Comparison of ENCODE assay signal across 9 cellular contexts in the genomic region with DNA sequence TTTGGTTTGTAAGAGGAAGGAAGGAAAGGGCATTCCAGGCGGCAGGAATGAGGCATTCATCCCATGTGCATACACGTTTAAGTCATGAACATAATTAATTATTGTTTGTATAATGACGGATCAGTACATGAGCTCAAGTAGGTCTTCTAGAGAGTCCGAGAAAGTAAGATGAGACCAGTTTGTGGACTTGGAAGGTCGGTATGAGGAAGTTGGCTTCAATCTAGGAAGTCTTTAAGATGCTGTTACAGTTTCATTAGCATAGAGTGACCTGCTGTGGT. TPM values are rescaled to one million over a fixed set of nuclear protein-coding genes. Genes with fewer than 3 reads are reported as not detected.
DNase-seq lines count a peak whose midpoint lies in the region; ATAC-seq and TF ChIP-seq lines count a peak whose summit lies in the region.
"Had no signal": no experiment of that assay in that cellular context is flagged by ENCODE, and none has a peak within 500 bp of the region (broad histone marks: within the 10 kb centered on the region; RNA-seq: fewer than 3 reads in every experiment).

No MANE protein-coding gene starts in this region.

- H3K36me3 Mint-ChIP-seq in activated CD4-positive, alpha-beta memory T cell treated with anti-CD3 and anti-CD28 coated beads, Interleukin-2, amount 10 ng/mL, durations not matched to agents 7 days and 5 days (ENCODE audit: low read depth), result peaks cover 14% of the 10 kb centered on the region
- no peaks in the 10 kb centered on the region for H3K36me3 Mint-ChIP-seq in immature natural killer cell

- H3K4me3 ChIP-seq in BJ (ENCODE audit: low read depth, low read length) (no peak overlapping the region), HEK293 (ENCODE audit: low read depth, low read length) (peak overlapping the region; percentile 4; the same call in 1 of the 2 replicates)

- H3K27me3 ChIP-seq in BJ (ENCODE audit: control insufficient read depth, insufficient read depth, low read length), result no peaks in the 10 kb centered on the region

- no peak for ATAC-seq in HG03097 (IDR thresholded peaks at IDR 0.05; ENCODE audit: low FRiP score, unreplicated experiment)

- H3K27me3 Mint-ChIP-seq in activated CD4-positive, alpha-beta memory T cell treated with anti-CD3 and anti-CD28 coated beads, Interleukin-2, amount 10 ng/mL, durations not matched to agents 7 days and 5 days, result no peaks in the 10 kb centered on the region
- peaks cover 12 to 25% (median 15%) of the 10 kb centered on the region in 3 donors for H3K27me3 Mint-ChIP-seq in immature natural killer cell (ENCODE audit: low read depth in 3 of 3)
- H3K27me3 Mint-ChIP-seq: dendritic cell treated with granulocyte-macrophage colony-stimulating factor and Interleukin-4, amounts not matched to agents 40 ng/mL and 50 ng/mL, for 4 days had no signal

- H3K36me3 ChIP-seq in BJ (ENCODE audit: control insufficient read depth, insufficient read depth, low read length) (no peaks in the 10 kb centered on the region), HEK293 (ENCODE audit: control insufficient read depth in 2 of 2, insufficient read depth in 1 of 2, low read length in 2 of 2) (peaks cover 0 to 11% of the 10 kb centered on the region in 2 experiments; a peak in 1 of 3 replicates)

- peak overlapping the region; percentile 37 for H3K27ac Mint-ChIP-seq in activated CD4-positive, alpha-beta memory T cell treated with anti-CD3 and anti-CD28 coated beads, Interleukin-2, amount 10 ng/mL, durations not matched to agents 7 days and 5 days
- H3K27ac Mint-ChIP-seq in immature natural killer cell, result peak overlapping the region; percentile 2 to 84 (median 7)
- H3K27ac Mint-ChIP-seq: dendritic cell treated with granulocyte-macrophage colony-stimulating factor and Interleukin-4, amounts not matched to agents 40 ng/mL and 50 ng/mL, for 4 days had no signal

- CTCF ChIA-PET in BJ (lab: Yijun Ruan, JAX), result interaction anchor here (1.2 kb wide), 1 partner anchor 127 kb away, joined by 3 read pairs; no protein-coding TSS in a partner anchor
- CTCF ChIA-PET in HEK293 (lab: Yijun Ruan, JAX), result interaction anchor here (0.6 to 1.0 kb wide), 3 partner anchors 15 to 258 kb away, joined by 3 to 4 read pairs (median 3); no protein-coding TSS in a partner anchor
- CTCF ChIA-PET in activated CD4-positive, alpha-beta memory T cell treated with anti-CD3 and anti-CD28 coated beads, Interleukin-2, amount 10 ng/mL, durations not matched to agents 7 days and 5 days (lab: Charles Lee), result interaction anchor here (1.4 kb wide), 1 partner anchor 14 kb away, joined by 4 read pairs; no protein-coding TSS in a partner anchor

- POLR2A ChIA-PET in BJ (lab: Charles Lee) (no interaction called here), HEK293 (lab: Yijun Ruan, JAX) (no interaction called here)
- POLR2A ChIA-PET in activated CD4-positive, alpha-beta memory T cell treated with anti-CD3 and anti-CD28 coated beads, Interleukin-2, amount 10 ng/mL, durations not matched to agents 7 days and 5 days (lab: Charles Lee), result interaction anchor here (3.3 to 4.3 kb wide), 2 partner anchors 7 to 22 kb away, joined by 13 to 33 read pairs; no protein-coding TSS in a partner anchor

- peak overlapping the region; percentile 83 for H3K4me3 Mint-ChIP-seq in activated CD4-positive, alpha-beta memory T cell treated with anti-CD3 and anti-CD28 coated beads, Interleukin-2, amount 10 ng/mL, durations not matched to agents 7 days and 5 days
- peak overlapping the region in 4 of 5 donors; percentile 1 to 92 (median 89) for H3K4me3 Mint-ChIP-seq in immature natural killer cell
- H3K4me3 Mint-ChIP-seq: dendritic cell treated with granulocyte-macrophage colony-stimulating factor and Interleukin-4, amounts not matched to agents 40 ng/mL and 50 ng/mL, for 4 days had no signal

- H3K9me3 Mint-ChIP-seq in activated CD4-positive, alpha-beta memory T cell treated with anti-CD3 and anti-CD28 coated beads, Interleukin-2, amount 10 ng/mL, durations not matched to agents 7 days and 5 days, result no peaks in the 10 kb centered on the region
- no peaks in the 10 kb centered on the region for H3K9me3 Mint-ChIP-seq in immature natural killer cell
- H3K9me3 Mint-ChIP-seq: dendritic cell treated with granulocyte-macrophage colony-stimulating factor and Interleukin-4, amounts not matched to agents 40 ng/mL and 50 ng/mL, for 4 days had no signal

- no peak overlapping the region for H3K27ac ChIP-seq in HEK293 (ENCODE audit: extremely low read depth, low read depth, low read length)

- H3K4me1 Mint-ChIP-seq in activated CD4-positive, alpha-beta memory T cell treated with anti-CD3 and anti-CD28 coated beads, Interleukin-2, amount 10 ng/mL, durations not matched to agents 7 days and 5 days, result peaks cover 46% of the 10 kb centered on the region
- peaks cover 41 to 71% of the 10 kb centered on the region in 2 donors for H3K4me1 Mint-ChIP-seq in immature natural killer cell

- TF ChIP-seq CTCF in BJ (IDR thresholded peaks at IDR 0.05; ENCODE audit: insufficient read depth, low read depth, low read length) (0 out of 2 replicates have a peak, but pooled peaks have one; percentile 31), HEK293 (tag by site-specific recombination; IDR thresholded peaks at IDR 0.05) (peak; percentile 32; the same call in 1 of the 2 replicates)

- no peak for DNase-seq in BJ (ENCODE audit: low read depth)
- DNase-seq in activated CD4-positive, alpha-beta memory T cell treated with anti-CD3 and anti-CD28 coated beads, Interleukin-2, amount 10 ng/mL, durations not matched to agents 7 days and 5 days, result no peak
- DNase-seq in immature natural killer cell, result no peak
- DNase-seq in DMS53 treated with DMSO at 0.1 percent for 48 hours (lab: John Stamatoyannopoulos, UW; ENCODE audit: unreplicated experiment), result no peak
- DNase-seq in SW480 (ENCODE audit: low spot score), result no peak
- no peak for DNase-seq in NCI-H187 (lab: John Stamatoyannopoulos, UW)

- H3K4me1 ChIP-seq in HEK293 (ENCODE audit: control insufficient read depth, insufficient read depth, low read length), result peaks cover 3% of the 10 kb centered on the region; the same call in 1 of the 2 replicates

- H3K9me3 ChIP-seq in HEK293 (ENCODE audit: control insufficient read depth, insufficient read depth, low read depth, low read length), result no peaks in the 10 kb centered on the region

TF ChIP-seq in HEK293, 187 proteins besides CTCF, POLR2A, EP300 and RAD21:
- TF ChIP-seq ZNF366 (tag by site-specific recombination; conservative IDR thresholded peaks at IDR 0.05), result 0 out of 2 replicates have a peak, but pooled peaks have one; percentile 8
- 0 out of 2 replicates have a peak, but pooled peaks have one; percentile 8 for TF ChIP-seq ZBTB17 (tag by site-specific recombination; IDR thresholded peaks at IDR 0.05)
- no peak for TF ChIP-seq ZNF677 (tag by site-specific recombination; IDR thresholded peaks at IDR 0.05)
- no peak for TF ChIP-seq ZNF157 (tag by site-specific recombination; IDR thresholded peaks at IDR 0.05)
- no peak for TF ChIP-seq BCL11A (tag by site-specific recombination; IDR thresholded peaks at IDR 0.05; ENCODE audit: low read depth)
- no peak for TF ChIP-seq GLIS2 (tag by site-specific recombination; IDR thresholded peaks at IDR 0.05)
- TF ChIP-seq, protein P1, sequence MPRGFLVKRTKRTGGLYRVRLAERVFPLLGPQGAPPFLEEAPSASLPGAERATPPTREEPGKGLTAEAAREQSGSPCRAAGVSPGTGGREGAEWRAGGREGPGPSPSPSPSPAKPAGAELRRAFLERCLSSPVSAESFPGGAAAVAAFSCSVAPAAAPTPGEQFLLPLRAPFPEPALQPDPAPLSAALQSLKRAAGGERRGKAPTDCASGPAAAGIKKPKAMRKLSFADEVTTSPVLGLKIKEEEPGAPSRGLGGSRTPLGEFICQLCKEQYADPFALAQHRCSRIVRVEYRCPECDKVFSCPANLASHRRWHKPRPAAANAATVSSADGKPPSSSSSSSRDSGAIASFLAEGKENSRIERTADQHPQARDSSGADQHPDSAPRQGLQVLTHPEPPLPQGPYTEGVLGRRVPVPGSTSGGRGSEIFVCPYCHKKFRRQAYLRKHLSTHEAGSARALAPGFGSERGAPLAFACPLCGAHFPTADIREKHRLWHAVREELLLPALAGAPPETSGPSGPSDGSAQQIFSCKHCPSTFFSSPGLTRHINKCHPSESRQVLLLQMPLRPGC (tag by site-specific recombination; IDR thresholded peaks at IDR 0.05), result 0 out of 2 replicates have a peak, but pooled peaks have one; percentile 1
- TF ChIP-seq, protein P2, sequence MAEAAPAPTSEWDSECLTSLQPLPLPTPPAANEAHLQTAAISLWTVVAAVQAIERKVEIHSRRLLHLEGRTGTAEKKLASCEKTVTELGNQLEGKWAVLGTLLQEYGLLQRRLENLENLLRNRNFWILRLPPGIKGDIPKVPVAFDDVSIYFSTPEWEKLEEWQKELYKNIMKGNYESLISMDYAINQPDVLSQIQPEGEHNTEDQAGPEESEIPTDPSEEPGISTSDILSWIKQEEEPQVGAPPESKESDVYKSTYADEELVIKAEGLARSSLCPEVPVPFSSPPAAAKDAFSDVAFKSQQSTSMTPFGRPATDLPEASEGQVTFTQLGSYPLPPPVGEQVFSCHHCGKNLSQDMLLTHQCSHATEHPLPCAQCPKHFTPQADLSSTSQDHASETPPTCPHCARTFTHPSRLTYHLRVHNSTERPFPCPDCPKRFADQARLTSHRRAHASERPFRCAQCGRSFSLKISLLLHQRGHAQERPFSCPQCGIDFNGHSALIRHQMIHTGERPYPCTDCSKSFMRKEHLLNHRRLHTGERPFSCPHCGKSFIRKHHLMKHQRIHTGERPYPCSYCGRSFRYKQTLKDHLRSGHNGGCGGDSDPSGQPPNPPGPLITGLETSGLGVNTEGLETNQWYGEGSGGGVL (tag by site-specific recombination; IDR thresholded peaks at IDR 0.05), result no peak
TF ChIP-seq in HEK293: peak in this region for 3.

RNA-seq across cellular contexts. Expression of a gene that starts 2.1 kb away (rescaled TPM):
- 2.8 and 4.9 TPM in 2 replicates for polyA plus RNA-seq in BJ (2011; rRNA removed)
- polyA minus RNA-seq in BJ (2011; rRNA and poly(A)+ RNA removed), result 5.2 and 7.2 TPM in 2 replicates
- 10 to 100 TPM; 11.8 to 13.0 TPM for total RNA-seq in activated CD4-positive, alpha-beta memory T cell treated with anti-CD3 and anti-CD28 coated beads, Interleukin-2, amount 10 ng/mL, durations not matched to agents 7 days and 5 days
- polyA plus RNA-seq in immature natural killer cell, result 1 to 10 TPM; 2.1 to 4.4 (median 3.3) TPM

RNA-seq across cellular contexts. Expression of a gene that starts 2.6 kb away (rescaled TPM):
- polyA plus RNA-seq in BJ (2011; rRNA removed) (12.3 and 13.7 TPM in 2 replicates), immature natural killer cell (1 to 10 TPM; 2.1 to 6.4 (median 4.1) TPM)
- polyA minus RNA-seq in BJ (2011; rRNA and poly(A)+ RNA removed), result 8.6 and 11.7 TPM in 2 replicates
- 10 to 100 TPM; 10.2 to 10.5 TPM for total RNA-seq in activated CD4-positive, alpha-beta memory T cell treated with anti-CD3 and anti-CD28 coated beads, Interleukin-2, amount 10 ng/mL, durations not matched to agents 7 days and 5 days
